In genomic region chr2:24046930-24047702, GRCh38 we compare ENCODE assay signal across 8 cellular contexts. TPM values are rescaled to one million over a fixed set of nuclear protein-coding genes. Genes with fewer than 3 reads are reported as not detected.
A peak's percentile ranks its signal among the peaks of the same experiment; 100 is the strongest.
DNase-seq lines count a peak whose midpoint lies in the region; ATAC-seq and TF ChIP-seq lines count a peak whose summit lies in the region.

WDCP (minus strand) TSS chr2:24047391; CDS start chr2:24039494, 7,897 bp downstream.

- peak; percentile 97 for DNase-seq in DMS153 (lab: John Stamatoyannopoulos, UW)
- DNase-seq in Jurkat, Clone E6-1 (ENCODE audit: low read depth, low spot score), result peak; percentile 99
- DNase-seq in PC-9, result peak; percentile 91 to 99
- peak; percentile 83 for DNase-seq in activated T-cell treated with anti-CD3 and anti-CD28 coated beads, Interleukin-2, amount 50 U/mL, for 1 hour
- peak; percentile 86 for DNase-seq in stimulated activated CD8-positive, alpha-beta memory T cell treated with anti-CD3 and anti-CD28 coated beads, Interleukin-7, amount 100 ng/mL, for 1 hour (ENCODE audit: low read depth in 2 of 2)

- 0 to 1% methylated on average over 38 of the region's 38 CpGs for WGBS in esophagus, 2 donors

- H3K36me3 ChIP-seq in PC-9 (ENCODE audit: low read depth) (no peaks in the 10 kb centered on the region), esophagus (ENCODE audit: control insufficient read depth in 2 of 2, insufficient read depth in 2 of 2, low read length in 1 of 2) (no peaks in the 10 kb centered on the region), mucosa of stomach (ENCODE audit: control insufficient read depth, insufficient read depth, low read length) (no peaks in the 10 kb centered on the region)

- peaks cover 13% of the 10 kb centered on the region; the same call in 1 of the 2 replicates for H3K79me2 ChIP-seq in PC-9 (ENCODE audit: low read depth)

- BruUV-seq in PC-9 (replicated peaks; lab: Mats Ljungman, UMichigan), result no TSS peak

- POLR2A ChIA-PET in PC-9 (lab: Charles Lee; ENCODE audit: unreplicated experiment), result interaction anchor here (0.6 to 1.4 kb wide), 8 partner anchors 18 to 239 kb away, joined by 3 to 19 read pairs (median 4); partner anchors contain the start of genes SF3B6 and UBXN2A

- no peaks in the 10 kb centered on the region for H3K9me2 ChIP-seq in PC-9 (ENCODE audit: insufficient read depth)

- no peaks in the 10 kb centered on the region for H4K20me1 ChIP-seq in PC-9 (ENCODE audit: insufficient read depth)

- TF ChIP-seq CTCF in PC-9 (conservative IDR thresholded peaks at IDR 0.05), result no peak

- H3K27me3 ChIP-seq in PC-9 (ENCODE audit: insufficient read depth, low read depth), result peaks cover 10% of the 10 kb centered on the region; the same call in 1 of the 2 replicates
- no peaks in the 10 kb centered on the region for H3K27me3 ChIP-seq in esophagus (ENCODE audit: control insufficient read depth in 1 of 2, insufficient read depth in 2 of 2, low read length in 2 of 2)
- no peaks in the 10 kb centered on the region for H3K27me3 ChIP-seq in mucosa of stomach (ENCODE audit: control insufficient read depth, insufficient read depth, low read length)

- intact Hi-C loops in PC-9 (cut with micrococcal nuclease; ENCODE audit: unreplicated experiment), result loop anchor here (1.0 to 2.0 kb wide), 2 partner anchors 29 to 32 kb away; partner anchors contain the start of gene SF3B6

- peak within 1 kb of the TSS; percentile 84 for H3K9ac ChIP-seq in mucosa of stomach (ENCODE audit: low read length)

- peaks cover 17% of the 10 kb centered on the region; the same call in 1 of the 2 replicates for H3K4me1 ChIP-seq in PC-9 (replicated peaks; ENCODE audit: insufficient read depth)
- peaks cover 0 to 3% of the 10 kb centered on the region in 2 donors for H3K4me1 ChIP-seq in esophagus (ENCODE audit: control insufficient read depth in 2 of 2, insufficient read depth in 2 of 2, low read length in 1 of 2)
- peaks cover 23% of the 10 kb centered on the region for H3K4me1 ChIP-seq in mucosa of stomach (ENCODE audit: control insufficient read depth, insufficient read depth, low read length)

- peak within 1 kb of the TSS; percentile 75 for H3K4me2 ChIP-seq in PC-9

- H3K9me3 ChIP-seq in PC-9 (ENCODE audit: insufficient read depth, low read depth) (no peaks in the 10 kb centered on the region), esophagus (ENCODE audit: control insufficient read depth in 2 of 2, insufficient read depth in 1 of 2, low read depth in 1 of 2, low read length in 1 of 2) (no peaks in the 10 kb centered on the region), mucosa of stomach (ENCODE audit: control insufficient read depth, low read length) (no peaks in the 10 kb centered on the region)

- CTCF ChIA-PET in PC-9 (lab: Charles Lee), result interaction anchor here (0.6 to 1.1 kb wide), 4 partner anchors 29 to 348 kb away, joined by 3 to 18 read pairs (median 4); partner anchors contain the start of genes SF3B6 and TP53I3

- peaks cover 27% of the 10 kb centered on the region for H3F3A ChIP-seq in PC-9 (ENCODE audit: insufficient read depth, low read depth)

- no peak within 1 kb of the TSS for H3K27ac ChIP-seq in PC-9
- peak within 1 kb of the TSS; percentile 36 to 89 for H3K27ac ChIP-seq in esophagus (ENCODE audit: low read depth in 2 of 2, low read length in 1 of 2)

- H3K4me3 ChIP-seq in Jurkat, Clone E6-1 (ENCODE audit: low read length), result peak within 1 kb of the TSS; percentile 75
- H3K4me3 ChIP-seq in PC-9, result peak within 1 kb of the TSS; percentile 73
- peak within 1 kb of the TSS; percentile 79 to 95 for H3K4me3 ChIP-seq in esophagus (ENCODE audit: low read depth in 1 of 2, low read length in 2 of 2)
- peak within 1 kb of the TSS; percentile 90 for H3K4me3 ChIP-seq in mucosa of stomach (ENCODE audit: low read length)

- ATAC-seq in GM21619 (IDR thresholded peaks at IDR 0.05; ENCODE audit: unreplicated experiment), result peak; percentile 98

- H2AFZ ChIP-seq in PC-9, result peak within 1 kb of the TSS; percentile 98

RNA-seq across cellular contexts. Expression of gene WDCP, which starts in this region (rescaled TPM):
- 13.6 TPM for polyA plus RNA-seq in Jurkat, Clone E6-1 (2012; ENCODE audit: insufficient read depth, insufficient read length)
- total RNA-seq in PC-9 (2021), result 7.9 and 13.5 TPM in 2 replicates
- 1 to 10 TPM; 1.2 to 1.9 TPM for polyA plus RNA-seq in esophagus
